In the genomic region with DNA sequence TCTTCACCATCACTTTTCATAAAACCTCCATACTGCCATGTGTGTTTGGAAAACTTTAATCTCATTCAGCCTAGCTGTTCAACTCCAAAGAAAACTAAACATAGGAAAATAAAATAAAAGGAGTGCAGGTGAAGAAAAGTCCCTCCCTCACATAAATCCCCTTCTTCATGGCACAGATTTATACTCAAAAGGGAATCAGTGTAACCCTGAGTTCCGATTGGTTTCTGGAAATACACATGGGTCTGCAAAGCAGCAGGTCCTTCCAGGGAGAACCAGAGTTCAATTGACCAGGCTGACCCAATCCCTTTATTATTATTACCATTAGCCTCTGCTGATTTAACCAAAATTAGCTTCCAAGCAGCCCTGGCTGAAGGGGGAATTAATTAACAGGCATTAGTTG, we compare ENCODE assay signal across 12 cellular contexts. TPM values are rescaled to one million over a fixed set of nuclear protein-coding genes. Genes with fewer than 3 reads are reported as not detected.
A peak's percentile ranks its signal among the peaks of the same experiment; 100 is the strongest.
DNase-seq lines count a peak whose midpoint lies in the region; ATAC-seq and TF ChIP-seq lines count a peak whose summit lies in the region.
"Had no signal": no experiment of that assay in that cellular context is flagged by ENCODE, and none has a peak within 500 bp of the region (broad histone marks: within the 10 kb centered on the region; RNA-seq: fewer than 3 reads in every experiment).

No MANE protein-coding gene starts in this region.

- no peak for DNase-seq in PC-9
- DNase-seq in mammary epithelial cell, result peak; percentile 44
- DNase-seq in thoracic aorta (ENCODE audit: low spot score), result no peak
- no peak for DNase-seq in stimulated activated CD4-positive, alpha-beta T cell treated with anti-CD3 and anti-CD28 coated beads, Interleukin-12 subunit alpha, Interleukin-12 subunit beta, amount 100 ng/mL, for 4 hours
- no peak for DNase-seq in superior temporal gyrus (ENCODE audit: extremely low spot score)
- DNase-seq: activated naive CD4-positive, alpha-beta T cell treated with anti-CD3 and anti-CD28 coated beads for 36 hours; CD4-positive, CD25-positive, alpha-beta regulatory T cell; mesendoderm; stimulated activated CD4-positive, alpha-beta T cell treated with anti-CD3 and anti-CD28 coated beads, Interleukin-2, amount 100 ng/mL, for 24 hours had no signal

- H3K9ac ChIP-seq in mammary epithelial cell (ENCODE audit: insufficient read depth, low read length), result peak overlapping the region; percentile 57
- H3K9ac ChIP-seq in muscle layer of colon (ENCODE audit: low read length), result peak overlapping the region; percentile 69

- no peaks in the 10 kb centered on the region for H3K4me1 ChIP-seq in PC-9 (replicated peaks; ENCODE audit: insufficient read depth)
- H3K4me1 ChIP-seq in mammary epithelial cell (ENCODE audit: insufficient read depth, low read length), result peaks cover 24% of the 10 kb centered on the region
- peaks cover 74% of the 10 kb centered on the region for H3K4me1 ChIP-seq in muscle layer of colon (ENCODE audit: insufficient read depth, low read length)
- H3K4me1 ChIP-seq in thoracic aorta (ENCODE audit: control insufficient read depth in 1 of 2, low read depth in 2 of 2), result peaks cover 43 to 72% of the 10 kb centered on the region in 2 donors

- ATAC-seq in thoracic aorta (ENCODE audit: insufficient number of reproducible peaks, low FRiP score, low read depth) (no peak), GM19324 (IDR thresholded peaks at IDR 0.05; ENCODE audit: low FRiP score, unreplicated experiment) (no peak), HG02610 (IDR thresholded peaks at IDR 0.05; ENCODE audit: unreplicated experiment) (no peak)

- H3K79me2 ChIP-seq in PC-9 (ENCODE audit: low read depth) (no peaks in the 10 kb centered on the region), mammary epithelial cell (ENCODE audit: insufficient read depth, low read length) (peaks cover 17% of the 10 kb centered on the region)

- BruUV-seq in PC-9 (replicated peaks; lab: Mats Ljungman, UMichigan) (no TSS peak), mammary epithelial cell (replicated peaks; lab: Mats Ljungman, UMichigan) (no TSS peak)

- dilution Hi-C loops in mammary epithelial cell (cut with HindIII; ENCODE audit: low sequenced_read_pairs), result no loop called here

- H3K27me3 ChIP-seq in PC-9 (ENCODE audit: insufficient read depth, low read depth) (no peaks in the 10 kb centered on the region), mammary epithelial cell (ENCODE audit: insufficient read depth, low read length) (no peaks in the 10 kb centered on the region), muscle layer of colon (ENCODE audit: control insufficient read depth in 1 of 2, insufficient read depth in 2 of 2, low read length in 2 of 2) (no peaks in the 10 kb centered on the region), thoracic aorta (replicated peaks; ENCODE audit: insufficient read depth) (no peaks in the 10 kb centered on the region)

- H3K9me2 ChIP-seq in PC-9 (ENCODE audit: insufficient read depth), result no peaks in the 10 kb centered on the region

- H3F3A ChIP-seq in PC-9 (ENCODE audit: insufficient read depth, low read depth), result no peaks in the 10 kb centered on the region

- POLR2A ChIA-PET in PC-9 (lab: Charles Lee; ENCODE audit: unreplicated experiment), result no interaction called here

- 63% methylated on average over 1 of the region's 1 CpG for WGBS in mammary epithelial cell (ENCODE audit: low coverage, missing lambda C conversion rate)

- H3K9me3 ChIP-seq in PC-9 (ENCODE audit: insufficient read depth, low read depth), result no peaks in the 10 kb centered on the region
- H3K9me3 ChIP-seq in mammary epithelial cell (replicated peaks; ENCODE audit: insufficient read depth, low read length), result no peaks in the 10 kb centered on the region
- H3K9me3 ChIP-seq in muscle layer of colon (ENCODE audit: low read length), result no peaks in the 10 kb centered on the region
- no peaks in the 10 kb centered on the region for H3K9me3 ChIP-seq in thoracic aorta

- H2AFZ ChIP-seq in PC-9, result no peak overlapping the region
- H2AFZ ChIP-seq in mammary epithelial cell (ENCODE audit: low read depth, low read length), result peak overlapping the region; percentile 12

- H3K4me3 ChIP-seq in PC-9 (no peak overlapping the region), mammary epithelial cell (replicated peaks in 1 of 3; ENCODE audit: insufficient read depth in 1 of 3, low read depth in 2 of 3, low read length in 3 of 3) (peak overlapping the region; percentile 6 to 81 (median 80)), muscle layer of colon (ENCODE audit: low read depth in 1 of 2, low read length in 2 of 2) (peak overlapping the region in 1 of 2 donors; percentile 73), thoracic aorta (peak overlapping the region; percentile 84)

- H3K36me3 ChIP-seq in PC-9 (ENCODE audit: low read depth), result no peaks in the 10 kb centered on the region
- H3K36me3 ChIP-seq in mammary epithelial cell (ENCODE audit: insufficient read depth, low read length), result no peaks in the 10 kb centered on the region
- peaks cover 7% of the 10 kb centered on the region for H3K36me3 ChIP-seq in muscle layer of colon (ENCODE audit: insufficient read depth, low read length)
- peaks cover 9% of the 10 kb centered on the region for H3K36me3 ChIP-seq in thoracic aorta

- H4K20me1 ChIP-seq in PC-9 (ENCODE audit: insufficient read depth) (no peaks in the 10 kb centered on the region), mammary epithelial cell (ENCODE audit: insufficient read depth, low read length) (no peaks in the 10 kb centered on the region)

- H3K27ac ChIP-seq in PC-9 (no peak overlapping the region), mammary epithelial cell (ENCODE audit: insufficient read depth, low read depth, low read length) (peak overlapping the region; percentile 77), muscle layer of colon (ENCODE audit: low read depth, low read length) (peak overlapping the region; percentile 99), thoracic aorta (peak overlapping the region; percentile 91 to 96)

- in situ Hi-C loops in mammary epithelial cell (cut with MboI; ENCODE audit: low sequenced_read_pairs in 2 of 2), result no loop called here

- intact Hi-C loops in PC-9 (cut with micrococcal nuclease; ENCODE audit: unreplicated experiment), result no loop called here
- intact Hi-C loops in mammary epithelial cell (cut with micrococcal nuclease), result loop anchor here (1.0 kb wide), 1 partner anchor 11 kb away; no protein-coding TSS in a partner anchor

- TF ChIP-seq CTCF in PC-9 (conservative IDR thresholded peaks at IDR 0.05) (no peak), mammary epithelial cell (conservative IDR thresholded peaks at IDR 0.05 in 1 of 2, IDR thresholded peaks at IDR 0.05 in 1 of 2; ENCODE audit: extremely low read depth in 1 of 2, insufficient read depth in 1 of 2, low read depth in 1 of 2, low read length in 2 of 2) (no peak), thoracic aorta (IDR thresholded peaks at IDR 0.05) (no peak)

- CTCF ChIA-PET in PC-9 (lab: Charles Lee), result no interaction called here
- CTCF ChIA-PET in mammary epithelial cell (lab: Charles Lee; ENCODE audit: low non-redundant PET), result no interaction called here

- H3K4me2 ChIP-seq in PC-9, result peak overlapping the region; percentile 67; the same call in 1 of the 2 replicates
- peak overlapping the region; percentile 100 for H3K4me2 ChIP-seq in mammary epithelial cell (ENCODE audit: insufficient read depth, low read depth, low read length)

RNA-seq across cellular contexts. Expression of a gene that starts 8.9 kb away (rescaled TPM):
- total RNA-seq in PC-9 (2021), result 0.31 and 0.90 TPM in 2 replicates
- 10 to 100 TPM in 1 of 2 donors, 1 to 10 TPM in 1; 3.3 to 18.9 TPM for total RNA-seq in mammary epithelial cell
- 6.7 TPM for polyA plus RNA-seq in mammary epithelial cell
- polyA minus RNA-seq in mammary epithelial cell, result 2.8 TPM
- total RNA-seq in thoracic aorta, result 10 to 100 TPM; 53.3 to 73.0 TPM

RNA-seq across cellular contexts. Expression of a gene that starts 23.0 kb away (rescaled TPM):
- total RNA-seq in PC-9 (2021) (not detected in 2 replicates), mammary epithelial cell (not detected), thoracic aorta (not detected)
- not detected for polyA plus RNA-seq in mammary epithelial cell
- not detected for polyA minus RNA-seq in mammary epithelial cell
- total RNA-seq: activated naive CD4-positive, alpha-beta T cell treated with anti-CD3 and anti-CD28 coated beads for 36 hours; CD4-positive, CD25-positive, alpha-beta regulatory T cell had no signal
- polyA plus RNA-seq: CD4-positive, CD25-positive, alpha-beta regulatory T cell had no signal

RNA-seq across cellular contexts. Expression of a gene that starts 24.3 kb away (rescaled TPM):
- 2.0 and 2.1 TPM in 2 replicates for total RNA-seq in PC-9 (2021)
- total RNA-seq in mammary epithelial cell, result under 1 TPM; 0.16 to 0.17 TPM
- 0.01 TPM for polyA plus RNA-seq in mammary epithelial cell
- polyA minus RNA-seq in mammary epithelial cell, result not detected
- 10 to 100 TPM in 1 of 2 donors, 1 to 10 TPM in 1; 6.2 to 11.5 TPM for total RNA-seq in thoracic aorta

RNA-seq across cellular contexts. Expression of a gene that starts 36.2 kb away (rescaled TPM):
- total RNA-seq in PC-9 (2021), result 17.2 and 19.1 TPM in 2 replicates
- 1 to 10 TPM; 1.5 to 5.2 TPM for total RNA-seq in mammary epithelial cell
- polyA plus RNA-seq in mammary epithelial cell, result 2.6 TPM
- 0.67 TPM for polyA minus RNA-seq in mammary epithelial cell
- 10 to 100 TPM; 26.8 to 33.3 TPM for total RNA-seq in thoracic aorta

RNA-seq across cellular contexts. Expression of a gene that starts 39.7 kb away (rescaled TPM):
- 8.3 and 12.9 TPM in 2 replicates for total RNA-seq in PC-9 (2021)
- total RNA-seq in mammary epithelial cell, result not detected
- not detected for polyA plus RNA-seq in mammary epithelial cell
- polyA minus RNA-seq in mammary epithelial cell, result not detected
- 1 to 10 TPM in 1 of 2 donors, under 1 TPM in 1; 0.56 to 3.8 TPM for total RNA-seq in thoracic aorta
- total RNA-seq: activated naive CD4-positive, alpha-beta T cell treated with anti-CD3 and anti-CD28 coated beads for 36 hours; CD4-positive, CD25-positive, alpha-beta regulatory T cell had no signal
- polyA plus RNA-seq: CD4-positive, CD25-positive, alpha-beta regulatory T cell had no signal
